Comparison of ENCODE assay signal across 16 cellular contexts in the genomic region with DNA sequence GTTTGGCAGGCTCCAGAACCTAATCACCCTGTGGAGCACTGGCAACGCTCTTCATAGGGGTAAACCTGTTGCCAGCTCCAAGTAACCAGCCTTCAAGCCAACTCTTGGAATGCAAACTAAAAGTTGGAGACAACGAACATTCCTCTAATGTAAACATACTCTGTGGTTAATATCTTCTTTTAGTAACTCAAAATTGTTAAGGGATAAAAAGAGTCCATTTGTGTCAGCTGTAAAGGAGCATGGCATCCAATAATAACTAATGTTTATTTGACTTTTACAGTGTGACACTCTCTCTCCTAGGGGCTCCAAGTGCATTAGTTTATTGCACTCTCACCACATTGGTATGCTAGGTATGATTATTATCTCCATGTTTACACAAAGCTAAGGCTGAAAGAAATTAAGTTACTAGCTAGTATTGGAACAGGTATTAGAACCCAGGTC. TPM values are rescaled to one million over a fixed set of nuclear protein-coding genes. Genes with fewer than 3 reads are reported as not detected.
DNase-seq lines count a peak whose midpoint lies in the region; ATAC-seq and TF ChIP-seq lines count a peak whose summit lies in the region.
"Had no signal": no experiment of that assay in that cellular context is flagged by ENCODE, and none has a peak within 500 bp of the region (broad histone marks: within the 10 kb centered on the region; RNA-seq: fewer than 3 reads in every experiment).

No MANE protein-coding gene starts in this region.

- CTCF ChIA-PET in CD8-positive, alpha-beta T cell (lab: Charles Lee): no interaction called here

- peaks cover 16% of the 10 kb centered on the region for H3K27me3 Mint-ChIP-seq in T-helper 2 cell treated with Interferon-gamma antibody and Interleukin-4, amounts not matched to agents 5 μg/mL and 100 μg/mL, for 36 hours (ENCODE audit: low read depth)
- peaks cover 16% of the 10 kb centered on the region for H3K27me3 Mint-ChIP-seq in CD8-positive, alpha-beta T cell (ENCODE audit: low read depth)

- no peak overlapping the region for H3K4me3 Mint-ChIP-seq in T-helper 2 cell treated with Interferon-gamma antibody and Interleukin-4, amounts not matched to agents 5 μg/mL and 100 μg/mL, for 36 hours
- H3K4me3 Mint-ChIP-seq in CD8-positive, alpha-beta T cell: no peak overlapping the region
- H3K4me3 Mint-ChIP-seq: activated CD4-positive, alpha-beta T cell treated with anti-CD3 and anti-CD28 coated beads, Interleukin-2, amount 10 ng/mL, durations not matched to agents 7 days and 5 days; T-helper 1 cell treated with Interleukin-12 subunit alpha and Interleukin-12 subunit beta and Interleukin-4 antibody, amounts not matched to agents 30 μg/mL and 1 μg/mL, for 36 hours had no signal

- H3K27ac ChIP-seq in CD8-positive, alpha-beta T cell (ENCODE audit: low read depth, low read length): no peak overlapping the region
- H3K27ac ChIP-seq: cardiac muscle cell had no signal

- peaks cover 20% of the 10 kb centered on the region for H3K4me1 ChIP-seq in adipocyte (ENCODE audit: control insufficient read depth, insufficient read depth, low read length)
- H3K4me1 ChIP-seq in CD8-positive, alpha-beta T cell (ENCODE audit: insufficient read depth, low read length): peaks cover 8% of the 10 kb centered on the region

- H3K4me1 Mint-ChIP-seq in T-helper 2 cell treated with Interferon-gamma antibody and Interleukin-4, amounts not matched to agents 5 μg/mL and 100 μg/mL, for 36 hours (ENCODE audit: low read depth): peaks cover 10% of the 10 kb centered on the region
- H3K4me1 Mint-ChIP-seq in CD8-positive, alpha-beta T cell (ENCODE audit: low read depth): peaks cover 14% of the 10 kb centered on the region

- H3K4me3 ChIP-seq in adipocyte (ENCODE audit: low read length): no peak overlapping the region
- no peak overlapping the region for H3K4me3 ChIP-seq in CD8-positive, alpha-beta T cell (ENCODE audit: low read depth, low read length)
- H3K4me3 ChIP-seq: cardiac muscle cell, mucosa of descending colon had no signal

- intact Hi-C loops in CD8-positive, alpha-beta T cell (cut with DNase I, micrococcal nuclease): no loop called here

- H3K27me3 ChIP-seq in adipocyte (replicated peaks; ENCODE audit: control insufficient read depth, insufficient read depth, low read length): no peaks in the 10 kb centered on the region
- peaks cover 7% of the 10 kb centered on the region for H3K27me3 ChIP-seq in CD8-positive, alpha-beta T cell (ENCODE audit: insufficient read depth, low read length)

- H3K9me3 ChIP-seq in adipocyte (ENCODE audit: control insufficient read depth, low read length): no peaks in the 10 kb centered on the region
- H3K9me3 ChIP-seq in CD8-positive, alpha-beta T cell (ENCODE audit: low read length): no peaks in the 10 kb centered on the region
- H3K9me3 ChIP-seq: mucosa of descending colon had no signal

- TF ChIP-seq CTCF in GM10266 (IDR thresholded peaks at IDR 0.05; ENCODE audit: control insufficient read depth, insufficient read depth, low read depth, missing control alignments): no peak
- TF ChIP-seq CTCF in CD8-positive, alpha-beta T cell (IDR thresholded peaks at IDR 0.05): no peak

- no peaks in the 10 kb centered on the region for H3K36me3 ChIP-seq in adipocyte (ENCODE audit: control insufficient read depth, insufficient read depth, low read length, severe bottlenecking)
- H3K36me3 ChIP-seq in CD8-positive, alpha-beta T cell (ENCODE audit: insufficient read depth, low read length): no peaks in the 10 kb centered on the region
- H3K36me3 ChIP-seq: cardiac muscle cell had no signal

- H3K36me3 Mint-ChIP-seq in T-helper 2 cell treated with Interferon-gamma antibody and Interleukin-4, amounts not matched to agents 5 μg/mL and 100 μg/mL, for 36 hours (ENCODE audit: low read depth): no peaks in the 10 kb centered on the region
- no peaks in the 10 kb centered on the region for H3K36me3 Mint-ChIP-seq in CD8-positive, alpha-beta T cell

- no peak for ATAC-seq in CD8-positive, alpha-beta T cell
- ATAC-seq: mucosa of descending colon had no signal

- H3K9me3 Mint-ChIP-seq in T-helper 2 cell treated with Interferon-gamma antibody and Interleukin-4, amounts not matched to agents 5 μg/mL and 100 μg/mL, for 36 hours: no peaks in the 10 kb centered on the region
- H3K9me3 Mint-ChIP-seq in CD8-positive, alpha-beta T cell: no peaks in the 10 kb centered on the region
- H3K9me3 Mint-ChIP-seq: activated CD4-positive, alpha-beta T cell treated with anti-CD3 and anti-CD28 coated beads, Interleukin-2, amount 10 ng/mL, durations not matched to agents 7 days and 5 days; activated T-helper 2 cell treated with anti-CD3 and anti-CD28 coated beads, Interferon-gamma antibody, Interleukin-2, Interleukin-4, amounts not matched to agents 10 μg/mL and 5 μg/mL and 100 μg/mL, durations not matched to agents 14 hours and 24 hours and 36 hours; T-helper 1 cell treated with Interleukin-12 subunit alpha and Interleukin-12 subunit beta and Interleukin-4 antibody, amounts not matched to agents 30 μg/mL and 1 μg/mL, for 36 hours had no signal

- H3K27ac Mint-ChIP-seq in T-helper 2 cell treated with Interferon-gamma antibody and Interleukin-4, amounts not matched to agents 5 μg/mL and 100 μg/mL, for 36 hours: no peak overlapping the region
- H3K27ac Mint-ChIP-seq in CD8-positive, alpha-beta T cell: no peak overlapping the region
- H3K27ac Mint-ChIP-seq: activated CD4-positive, alpha-beta T cell treated with anti-CD3 and anti-CD28 coated beads, Interleukin-2, amount 10 ng/mL, durations not matched to agents 7 days and 5 days; activated T-helper 2 cell treated with anti-CD3 and anti-CD28 coated beads, Interferon-gamma antibody, Interleukin-2, Interleukin-4, amounts not matched to agents 10 μg/mL and 5 μg/mL and 100 μg/mL, durations not matched to agents 14 hours and 24 hours and 36 hours; T-helper 1 cell treated with Interleukin-12 subunit alpha and Interleukin-12 subunit beta and Interleukin-4 antibody, amounts not matched to agents 30 μg/mL and 1 μg/mL, for 36 hours had no signal

- DNase-seq in AG08396 (ENCODE audit: low spot score) (peak; percentile 43), HT1080 (ENCODE audit: low read depth) (peak; percentile 64), adipocyte (ENCODE audit: low read depth) (peak; percentile 28), glomerular visceral epithelial cell (ENCODE audit: extremely low spot score) (peak; percentile 43), midbrain (lab: John Stamatoyannopoulos, UW) (no peak), GM10266 (ENCODE audit: extremely low spot score) (no peak)
- no peak for DNase-seq in T-helper 2 cell treated with Interferon-gamma antibody and Interleukin-4, amounts not matched to agents 5 μg/mL and 100 μg/mL, for 36 hours (ENCODE audit: low spot score)
- no peak for DNase-seq in CD8-positive, alpha-beta T cell
- DNase-seq: activated CD4-positive, alpha-beta T cell treated with anti-CD3 and anti-CD28 coated beads, Interleukin-2, amount 10 ng/mL, durations not matched to agents 7 days and 5 days; mucosa of descending colon; NCI-H2081 treated with DMSO at 0.1 percent for 48 hours; NK-92 treated with Interleukin-12 subunit alpha and Interleukin-12 subunit beta, amount 100 ng/mL, for 24 hours; posterior cingulate gyrus had no signal

- POLR2A ChIA-PET in CD8-positive, alpha-beta T cell (lab: Charles Lee): no interaction called here

- H3K9ac ChIP-seq in adipocyte (ENCODE audit: low read length): no peak overlapping the region

RNA-seq across cellular contexts. Expression of a gene that starts 31.0 kb away (rescaled TPM):
- total RNA-seq in HT1080 (2014; rRNA removed; shearing (Covaris generic)): 28.6 and 30.7 TPM in 2 replicates
- 19.5 and 23.6 TPM in 2 replicates for polyA plus RNA-seq in HT1080 (2015; cell fraction: cytosol; rRNA removed)
- polyA plus RNA-seq in HT1080 (2015; cell fraction: nucleus; rRNA removed): 47.1 and 48.9 TPM in 2 replicates
- under 1 TPM; 0.19 to 0.39 TPM for total RNA-seq in CD8-positive, alpha-beta T cell

Comparison
In these comparisons a context has a peak if more than half of its experiments do, and no peak if none do; other contexts are left out.
1. DNase-seq: peak in AG08396 (single experiment), HT1080 (single experiment), adipocyte (single experiment) and glomerular visceral epithelial cell (single experiment); none in midbrain (single experiment), GM10266 (single experiment), T-helper 2 cell treated with Interferon-gamma antibody and Interleukin-4, amounts not matched to agents 5 μg/mL and 100 μg/mL, for 36 hours (single experiment) and CD8-positive, alpha-beta T cell (0 of 7).
2. RNA of a gene that starts 31.0 kb away (total RNA-seq): 28.6 to 30.7 TPM in HT1080; 0.19 to 0.39 TPM in CD8-positive, alpha-beta T cell; every median in the first group is over 10 times any median in the second.